Comparison of ENCODE assay signal across 1 cellular context in the genomic region with DNA sequence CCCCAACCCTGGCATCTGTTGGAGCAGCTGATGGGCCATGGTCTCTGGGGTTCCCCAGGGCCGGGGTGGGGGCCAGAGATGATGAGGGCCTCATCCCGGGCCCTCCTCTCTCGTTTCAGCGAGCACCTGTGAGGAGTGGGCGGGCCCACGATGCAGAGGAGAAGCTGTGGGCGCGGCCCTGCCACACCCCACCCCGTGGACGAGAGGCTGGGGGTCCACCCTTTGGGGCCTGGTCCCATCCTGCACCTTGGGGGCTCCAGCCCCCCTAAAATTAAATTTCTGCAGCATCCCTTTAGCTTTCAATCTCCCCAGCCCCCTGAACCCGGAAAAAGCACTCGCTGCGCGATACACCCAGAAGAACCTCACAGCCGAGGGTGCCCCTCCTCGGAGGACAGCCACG.
TF ChIP-seq lines count a peak whose summit lies in the region.

No MANE protein-coding gene starts in this region.

TF ChIP-seq in K562, 482 proteins besides CTCF, POLR2A, EP300 and RAD21:
- no peak for TF ChIP-seq KLF1 (tag; IDR thresholded peaks at IDR 0.05)
- TF ChIP-seq POLR2AphosphoS2 (IDR thresholded peaks at IDR 0.05; ENCODE audit: low read length), result peak; percentile 23; the same call in 1 of the 2 replicates
- no peak for TF ChIP-seq SRSF3 (IDR thresholded peaks at IDR 0.05; ENCODE audit: insufficient read depth, low read length)
- peak; percentile 21 for TF ChIP-seq POLR2G (IDR thresholded peaks at IDR 0.05; ENCODE audit: low read depth, low read length)
- no peak for TF ChIP-seq TCF3 (CRISPR knock-in tag; IDR thresholded peaks at IDR 0.05)
TF ChIP-seq in K562: peak in this region for 2.
